Comparison of ENCODE assay signal across 28 cellular contexts in the genomic region with DNA sequence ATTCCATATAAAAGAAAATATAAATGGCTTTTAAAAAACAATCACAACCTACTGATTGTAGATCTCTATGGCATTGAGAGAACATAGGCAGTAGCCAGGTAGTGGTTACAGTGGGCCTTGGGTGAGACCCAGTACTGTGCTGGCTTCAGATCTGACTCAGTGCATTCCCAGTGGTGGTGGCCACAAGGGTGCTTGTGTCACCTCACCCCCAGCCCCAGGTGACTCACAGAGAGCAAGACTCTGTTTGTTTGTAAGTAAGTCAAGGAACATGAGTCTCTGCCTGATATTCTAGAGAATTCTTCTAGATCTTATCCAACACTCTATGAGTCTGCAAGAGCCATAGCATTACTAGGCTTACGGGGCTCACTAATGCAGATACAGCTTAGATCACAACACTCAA.
DNase-seq lines count a peak whose midpoint lies in the region; ATAC-seq and TF ChIP-seq lines count a peak whose summit lies in the region.
"Had no signal": no experiment of that assay in that cellular context is flagged by ENCODE, and none has a peak within 500 bp of the region (broad histone marks: within the 10 kb centered on the region; RNA-seq: fewer than 3 reads in every experiment).

No MANE protein-coding gene starts in this region.

- peak; percentile 24 for ATAC-seq in activated naive CD8-positive, alpha-beta T cell treated with anti-CD3 and anti-CD28 coated beads, Interleukin-2, amount 50 U/mL, for 24 hours
- ATAC-seq in foreskin keratinocyte = peak; percentile 16
- peak; percentile 76 for ATAC-seq in stimulated activated effector memory CD8-positive, alpha-beta T cell treated with anti-CD3 and anti-CD28 coated beads, Interleukin-12 subunit alpha, Interleukin-12 subunit beta, amount 100 ng/mL, for 72 hours
- ATAC-seq in GM18867 (IDR thresholded peaks at IDR 0.05; ENCODE audit: unreplicated experiment) = no peak
- ATAC-seq: gastrocnemius medialis; left lobe of liver; Panc1; stimulated activated naive CD8-positive, alpha-beta T cell treated with anti-CD3 and anti-CD28 coated beads, Interleukin-15, amount 100 ng/mL, for 72 hours had no signal

- no peaks in the 10 kb centered on the region for H3K27me3 ChIP-seq in foreskin keratinocyte
- H3K27me3 ChIP-seq: dorsolateral prefrontal cortex, gastrocnemius medialis, hepatocyte, uterus had no signal

- peaks cover 14% of the 10 kb centered on the region for H3K9me3 Mint-ChIP-seq in activated naive CD8-positive, alpha-beta T cell treated with anti-CD3 and anti-CD28 coated beads, Interleukin-2, amount 50 U/mL, for 24 hours
- H3K9me3 Mint-ChIP-seq in activated naive CD8-positive, alpha-beta T cell treated with anti-CD3 and anti-CD28 coated beads for 36 hours = peaks cover 16% of the 10 kb centered on the region
- H3K9me3 Mint-ChIP-seq in stimulated activated effector memory CD8-positive, alpha-beta T cell treated with anti-CD3 and anti-CD28 coated beads, Interleukin-12 subunit alpha, Interleukin-12 subunit beta, amount 100 ng/mL, for 72 hours = peaks cover 5% of the 10 kb centered on the region

- H3K4me1 Mint-ChIP-seq in activated naive CD8-positive, alpha-beta T cell treated with anti-CD3 and anti-CD28 coated beads, Interleukin-2, amount 50 U/mL, for 24 hours = no peaks in the 10 kb centered on the region
- H3K4me1 Mint-ChIP-seq in activated naive CD8-positive, alpha-beta T cell treated with anti-CD3 and anti-CD28 coated beads for 36 hours = no peaks in the 10 kb centered on the region
- H3K4me1 Mint-ChIP-seq in stimulated activated effector memory CD8-positive, alpha-beta T cell treated with anti-CD3 and anti-CD28 coated beads, Interleukin-12 subunit alpha, Interleukin-12 subunit beta, amount 100 ng/mL, for 72 hours = no peaks in the 10 kb centered on the region
- H3K4me1 Mint-ChIP-seq: B cell; brain; CD4-positive, alpha-beta memory T cell; nephron progenitor cell; stimulated activated naive CD8-positive, alpha-beta T cell treated with anti-CD3 and anti-CD28 coated beads, Interleukin-15, amount 100 ng/mL, for 72 hours had no signal

- H3K27ac ChIP-seq in foreskin keratinocyte = no peak overlapping the region
- H3K27ac ChIP-seq: dorsolateral prefrontal cortex, gastrocnemius medialis, hepatocyte, skin epidermis, thoracic aorta, uterus had no signal

- no peak overlapping the region for H3K4me3 Mint-ChIP-seq in activated naive CD8-positive, alpha-beta T cell treated with anti-CD3 and anti-CD28 coated beads, Interleukin-2, amount 50 U/mL, for 24 hours
- H3K4me3 Mint-ChIP-seq in activated naive CD8-positive, alpha-beta T cell treated with anti-CD3 and anti-CD28 coated beads for 36 hours = no peak overlapping the region
- H3K4me3 Mint-ChIP-seq in stimulated activated effector memory CD8-positive, alpha-beta T cell treated with anti-CD3 and anti-CD28 coated beads, Interleukin-12 subunit alpha, Interleukin-12 subunit beta, amount 100 ng/mL, for 72 hours = no peak overlapping the region
- H3K4me3 Mint-ChIP-seq: B cell; brain; CD4-positive, alpha-beta memory T cell; nephron progenitor cell; stimulated activated naive CD8-positive, alpha-beta T cell treated with anti-CD3 and anti-CD28 coated beads, Interleukin-15, amount 100 ng/mL, for 72 hours had no signal

- TF ChIP-seq CTCF in foreskin keratinocyte (conservative IDR thresholded peaks at IDR 0.05) = no peak

- H3K27me3 Mint-ChIP-seq in activated naive CD8-positive, alpha-beta T cell treated with anti-CD3 and anti-CD28 coated beads, Interleukin-2, amount 50 U/mL, for 24 hours = no peaks in the 10 kb centered on the region
- H3K27me3 Mint-ChIP-seq in activated naive CD8-positive, alpha-beta T cell treated with anti-CD3 and anti-CD28 coated beads for 36 hours = no peaks in the 10 kb centered on the region
- H3K27me3 Mint-ChIP-seq: B cell; brain; stimulated activated naive CD8-positive, alpha-beta T cell treated with anti-CD3 and anti-CD28 coated beads, Interleukin-15, amount 100 ng/mL, for 72 hours had no signal

- no peak overlapping the region for H3K27ac Mint-ChIP-seq in activated naive CD8-positive, alpha-beta T cell treated with anti-CD3 and anti-CD28 coated beads, Interleukin-2, amount 50 U/mL, for 24 hours
- H3K27ac Mint-ChIP-seq in activated naive CD8-positive, alpha-beta T cell treated with anti-CD3 and anti-CD28 coated beads for 36 hours = no peak overlapping the region
- no peak overlapping the region for H3K27ac Mint-ChIP-seq in stimulated activated effector memory CD8-positive, alpha-beta T cell treated with anti-CD3 and anti-CD28 coated beads, Interleukin-12 subunit alpha, Interleukin-12 subunit beta, amount 100 ng/mL, for 72 hours
- H3K27ac Mint-ChIP-seq: B cell; brain; CD4-positive, alpha-beta memory T cell; nephron progenitor cell; stimulated activated naive CD8-positive, alpha-beta T cell treated with anti-CD3 and anti-CD28 coated beads, Interleukin-15, amount 100 ng/mL, for 72 hours had no signal

- no peaks in the 10 kb centered on the region for H3K36me3 Mint-ChIP-seq in activated naive CD8-positive, alpha-beta T cell treated with anti-CD3 and anti-CD28 coated beads, Interleukin-2, amount 50 U/mL, for 24 hours (ENCODE audit: low read depth)
- H3K36me3 Mint-ChIP-seq in activated naive CD8-positive, alpha-beta T cell treated with anti-CD3 and anti-CD28 coated beads for 36 hours = peaks cover 5% of the 10 kb centered on the region
- H3K36me3 Mint-ChIP-seq in stimulated activated effector memory CD8-positive, alpha-beta T cell treated with anti-CD3 and anti-CD28 coated beads, Interleukin-12 subunit alpha, Interleukin-12 subunit beta, amount 100 ng/mL, for 72 hours = no peaks in the 10 kb centered on the region
- H3K36me3 Mint-ChIP-seq: brain had no signal

- H3K4me1 ChIP-seq in foreskin keratinocyte = no peaks in the 10 kb centered on the region
- H3K4me1 ChIP-seq: gastrocnemius medialis, uterus had no signal

- no peak for DNase-seq in activated naive CD8-positive, alpha-beta T cell treated with anti-CD3 and anti-CD28 coated beads, Interleukin-2, amount 50 U/mL, for 24 hours
- DNase-seq in activated naive CD8-positive, alpha-beta T cell treated with anti-CD3 and anti-CD28 coated beads for 36 hours = no peak
- DNase-seq in M059J (ENCODE audit: low read depth) = peak; percentile 8
- peak in 1 of 2 donors; percentile 1 for DNase-seq in foreskin keratinocyte
- DNase-seq in stimulated activated effector memory CD8-positive, alpha-beta T cell treated with anti-CD3 and anti-CD28 coated beads, Interleukin-12 subunit alpha, Interleukin-12 subunit beta, amount 100 ng/mL, for 72 hours (ENCODE audit: low spot score in 2 of 2) = no peak
- no peak for DNase-seq in NCI-H187 (lab: John Stamatoyannopoulos, UW)
- DNase-seq: ACHN; activated CD4-positive, CD25-positive, alpha-beta regulatory T cell treated with anti-CD3 and anti-CD28 coated beads, Interleukin-2, amount 50 U/mL, for 72 hours; activated naive CD4-positive, alpha-beta T cell; CD4-positive, alpha-beta memory T cell; dorsolateral prefrontal cortex; gastrocnemius medialis; KBM-7; NCI-H1436; NCI-H345; NCI-H69; nephron progenitor cell; SHP77; uterus had no signal
